In genomic region chr14:100306256-100306505, GRCh38 we compare ENCODE assay signal across 8 cellular contexts. TPM values are rescaled to one million over a fixed set of nuclear protein-coding genes. Genes with fewer than 3 reads are reported as not detected.
DNase-seq lines count a peak whose midpoint lies in the region; ATAC-seq and TF ChIP-seq lines count a peak whose summit lies in the region.

Gene SLC25A29 (minus strand): TSS chr14:100306444. CDS start chr14:100306232, 212 bp downstream.

- H3K27me3 ChIP-seq in CD4-positive, CD25-positive, alpha-beta regulatory T cell (ENCODE audit: control insufficient read depth, insufficient read depth, low read length), result no peaks in the 10 kb centered on the region
- H3K27me3 ChIP-seq in OCI-LY1 (ENCODE audit: insufficient read depth, low read length), result 0 out of 2 replicates have a peak, but pooled peaks cover 5% of the 10 kb centered on the region

- no peak within 1 kb of the TSS for H3K4me3 ChIP-seq in CD4-positive, CD25-positive, alpha-beta regulatory T cell (ENCODE audit: low read depth, low read length)
- peak within 1 kb of the TSS; percentile 60 for H3K4me3 ChIP-seq in OCI-LY1 (ENCODE audit: low read depth, low read length, poor library complexity, severe bottlenecking)

- ATAC-seq in CD4-positive, CD25-positive, alpha-beta regulatory T cell (ENCODE audit: low read depth in 2 of 2), result no peak
- no peak for ATAC-seq in HG02852 (IDR thresholded peaks at IDR 0.05; ENCODE audit: unreplicated experiment)

- no peaks in the 10 kb centered on the region for H3K36me3 Mint-ChIP-seq in CD4-positive, CD25-positive, alpha-beta regulatory T cell
- H3K36me3 Mint-ChIP-seq in nephron progenitor cell (ENCODE audit: low read depth), result peaks cover 14% of the 10 kb centered on the region

- TF ChIP-seq CTCF in OCI-LY1 (IDR thresholded peaks at IDR 0.05; ENCODE audit: low read length) (no peak), nephron progenitor cell (IDR thresholded peaks at IDR 0.05) (no peak)

- H2AFZ ChIP-seq in OCI-LY1 (ENCODE audit: low read length), result 0 out of 2 replicates have a peak within 1 kb of the TSS, but pooled peaks have one; percentile 61

- peak within 1 kb of the TSS; percentile 92 for H3K4me2 ChIP-seq in OCI-LY1 (ENCODE audit: low read length)

- no peaks in the 10 kb centered on the region for H3K9me3 ChIP-seq in CD4-positive, CD25-positive, alpha-beta regulatory T cell (ENCODE audit: control insufficient read depth in 2 of 2, low read length in 2 of 2)
- H3K9me3 ChIP-seq in OCI-LY1 (ENCODE audit: low read length), result no peaks in the 10 kb centered on the region

- no peaks in the 10 kb centered on the region for H4K20me1 ChIP-seq in OCI-LY1 (ENCODE audit: insufficient read depth, low read length)

- no peaks in the 10 kb centered on the region for H3K36me3 ChIP-seq in CD4-positive, CD25-positive, alpha-beta regulatory T cell (ENCODE audit: control insufficient read depth, insufficient read depth, low read length)
- H3K36me3 ChIP-seq in OCI-LY1 (ENCODE audit: insufficient read depth, low read length), result no peaks in the 10 kb centered on the region

- peak within 1 kb of the TSS in 1 of 3 donors; percentile 67 for H3K27ac Mint-ChIP-seq in CD4-positive, CD25-positive, alpha-beta regulatory T cell
- H3K27ac Mint-ChIP-seq in nephron progenitor cell, result no peak within 1 kb of the TSS

- peak within 1 kb of the TSS; percentile 85 to 97 (median 86) for H3K4me3 Mint-ChIP-seq in CD4-positive, CD25-positive, alpha-beta regulatory T cell
- H3K4me3 Mint-ChIP-seq in nephron progenitor cell, result peak within 1 kb of the TSS; percentile 93

- peak within 1 kb of the TSS; percentile 67 for H3K9ac ChIP-seq in OCI-LY1 (ENCODE audit: low read length)

- DNase-seq in CD4-positive, CD25-positive, alpha-beta regulatory T cell, result peak in 1 of 3 donors; percentile 5
- DNase-seq in epithelial cell of prostate (ENCODE audit: low read depth, low spot score) (no peak), nephron progenitor cell (no peak), germinal center (ENCODE audit: low spot score) (no peak), hepatic stellate cell (ENCODE audit: low spot score) (no peak), DMS153 treated with DMSO at 0.1 percent for 48 hours (lab: John Stamatoyannopoulos, UW; ENCODE audit: unreplicated experiment) (no peak)

- H3K27ac ChIP-seq in CD4-positive, CD25-positive, alpha-beta regulatory T cell (ENCODE audit: insufficient read depth, low read length, poor library complexity, severe bottlenecking), result peak within 1 kb of the TSS; percentile 33
- H3K27ac ChIP-seq in OCI-LY1 (ENCODE audit: low read depth, low read length, poor library complexity, severe bottlenecking) (no peak within 1 kb of the TSS), epithelial cell of prostate (peak within 1 kb of the TSS; percentile 5)

- H3K9me3 Mint-ChIP-seq in CD4-positive, CD25-positive, alpha-beta regulatory T cell, result no peaks in the 10 kb centered on the region
- no peaks in the 10 kb centered on the region for H3K9me3 Mint-ChIP-seq in nephron progenitor cell

- no peaks in the 10 kb centered on the region for H3K9me2 ChIP-seq in OCI-LY1 (ENCODE audit: low read depth, low read length)

- H3K4me1 ChIP-seq in CD4-positive, CD25-positive, alpha-beta regulatory T cell (ENCODE audit: control insufficient read depth, insufficient read depth, low read length, poor library complexity, severe bottlenecking), result peaks cover 23% of the 10 kb centered on the region
- H3K4me1 ChIP-seq in OCI-LY1 (ENCODE audit: insufficient read depth, low read length, severe bottlenecking), result peaks cover 20% of the 10 kb centered on the region

- H3K27me3 Mint-ChIP-seq in CD4-positive, CD25-positive, alpha-beta regulatory T cell, result peaks cover 38% of the 10 kb centered on the region
- H3K27me3 Mint-ChIP-seq in nephron progenitor cell (ENCODE audit: low read depth, poor library complexity), result peaks cover 3% of the 10 kb centered on the region

- peaks cover 0 to 15% (median 7%) of the 10 kb centered on the region in 4 donors for H3K4me1 Mint-ChIP-seq in CD4-positive, CD25-positive, alpha-beta regulatory T cell
- peaks cover 56% of the 10 kb centered on the region for H3K4me1 Mint-ChIP-seq in nephron progenitor cell

- no peaks in the 10 kb centered on the region for H3K79me2 ChIP-seq in OCI-LY1 (ENCODE audit: insufficient read depth, low read length)

- H3F3A ChIP-seq in OCI-LY1 (ENCODE audit: insufficient read depth, low read length), result no peaks in the 10 kb centered on the region

RNA-seq across cellular contexts. Expression of gene SLC25A29, which starts in this region (rescaled TPM):
- 5.3 TPM for total RNA-seq in CD4-positive, CD25-positive, alpha-beta regulatory T cell
- 1 to 10 TPM in 3 of 4 donors, under 1 TPM in 1; 0.69 to 7.9 (median 1.8) TPM for polyA plus RNA-seq in CD4-positive, CD25-positive, alpha-beta regulatory T cell
